ENCODE assay signal across 1 cellular context in the genomic region with DNA sequence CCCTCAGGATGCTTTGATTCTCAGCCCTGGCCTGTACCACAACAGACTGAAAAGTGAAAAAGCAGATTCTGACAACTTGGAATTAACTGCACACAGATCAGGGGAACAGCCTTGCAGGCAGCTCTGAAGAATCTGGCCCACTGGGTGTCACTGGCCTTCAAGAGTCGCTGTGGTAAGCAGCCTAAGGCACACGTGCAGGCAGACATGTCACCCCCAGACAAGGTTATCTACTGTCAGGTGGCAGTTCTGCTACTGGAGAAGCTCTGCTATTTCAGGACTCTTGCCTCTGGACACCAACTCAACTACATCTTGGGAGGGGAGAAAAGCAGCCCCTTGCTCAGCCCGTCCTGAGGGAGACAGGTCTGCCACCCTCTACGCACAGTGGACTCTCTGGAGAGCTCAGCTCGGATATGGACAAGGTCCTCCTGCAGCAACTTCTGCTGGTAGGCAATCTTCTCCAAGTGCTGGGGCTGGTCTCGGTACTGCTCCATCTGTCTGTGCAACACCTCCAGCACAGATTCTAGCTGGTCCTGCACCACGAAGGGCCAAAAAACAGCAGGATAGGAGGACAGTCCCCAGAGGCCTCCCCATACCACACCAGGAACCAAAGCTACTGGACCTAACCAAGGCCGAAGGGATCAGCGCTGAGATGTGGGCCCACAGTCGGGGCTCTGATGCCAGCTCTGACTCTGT.
TF ChIP-seq lines count a peak whose summit lies in the region.

No MANE protein-coding gene starts in this region.

TF ChIP-seq in K562, 482 proteins besides CTCF, POLR2A, EP300 and RAD21 (continued from another document):
- TF ChIP-seq ETV5 (CRISPR knock-in tag; IDR thresholded peaks at IDR 0.05; ENCODE audit: low read depth) = no peak
- no peak for TF ChIP-seq MAFG (tag; conservative IDR thresholded peaks at IDR 0.05)
- no peak for TF ChIP-seq C11orf30 (IDR thresholded peaks at IDR 0.05; ENCODE audit: low read depth)
- TF ChIP-seq, protein P1, sequence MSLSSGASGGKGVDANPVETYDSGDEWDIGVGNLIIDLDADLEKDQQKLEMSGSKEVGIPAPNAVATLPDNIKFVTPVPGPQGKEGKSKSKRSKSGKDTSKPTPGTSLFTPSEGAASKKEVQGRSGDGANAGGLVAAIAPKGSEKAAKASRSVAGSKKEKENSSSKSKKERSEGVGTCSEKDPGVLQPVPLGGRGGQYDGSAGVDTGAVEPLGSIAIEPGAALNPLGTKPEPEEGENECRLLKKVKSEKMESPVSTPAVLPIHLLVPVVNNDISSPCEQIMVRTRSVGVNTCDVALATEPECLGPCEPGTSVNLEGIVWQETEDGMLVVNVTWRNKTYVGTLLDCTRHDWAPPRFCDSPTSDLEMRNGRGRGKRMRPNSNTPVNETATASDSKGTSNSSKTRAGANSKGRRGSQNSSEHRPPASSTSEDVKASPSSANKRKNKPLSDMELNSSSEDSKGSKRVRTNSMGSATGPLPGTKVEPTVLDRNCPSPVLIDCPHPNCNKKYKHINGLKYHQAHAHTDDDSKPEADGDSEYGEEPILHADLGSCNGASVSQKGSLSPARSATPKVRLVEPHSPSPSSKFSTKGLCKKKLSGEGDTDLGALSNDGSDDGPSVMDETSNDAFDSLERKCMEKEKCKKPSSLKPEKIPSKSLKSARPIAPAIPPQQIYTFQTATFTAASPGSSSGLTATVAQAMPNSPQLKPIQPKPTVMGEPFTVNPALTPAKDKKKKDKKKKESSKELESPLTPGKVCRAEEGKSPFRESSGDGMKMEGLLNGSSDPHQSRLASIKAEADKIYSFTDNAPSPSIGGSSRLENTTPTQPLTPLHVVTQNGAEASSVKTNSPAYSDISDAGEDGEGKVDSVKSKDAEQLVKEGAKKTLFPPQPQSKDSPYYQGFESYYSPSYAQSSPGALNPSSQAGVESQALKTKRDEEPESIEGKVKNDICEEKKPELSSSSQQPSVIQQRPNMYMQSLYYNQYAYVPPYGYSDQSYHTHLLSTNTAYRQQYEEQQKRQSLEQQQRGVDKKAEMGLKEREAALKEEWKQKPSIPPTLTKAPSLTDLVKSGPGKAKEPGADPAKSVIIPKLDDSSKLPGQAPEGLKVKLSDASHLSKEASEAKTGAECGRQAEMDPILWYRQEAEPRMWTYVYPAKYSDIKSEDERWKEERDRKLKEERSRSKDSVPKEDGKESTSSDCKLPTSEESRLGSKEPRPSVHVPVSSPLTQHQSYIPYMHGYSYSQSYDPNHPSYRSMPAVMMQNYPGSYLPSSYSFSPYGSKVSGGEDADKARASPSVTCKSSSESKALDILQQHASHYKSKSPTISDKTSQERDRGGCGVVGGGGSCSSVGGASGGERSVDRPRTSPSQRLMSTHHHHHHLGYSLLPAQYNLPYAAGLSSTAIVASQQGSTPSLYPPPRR (CRISPR knock-in tag; IDR thresholded peaks at IDR 0.05; ENCODE audit: borderline replicate concordance) = no peak
- TF ChIP-seq NFXL1 (CRISPR knock-in tag; IDR thresholded peaks at IDR 0.05) = no peak
- TF ChIP-seq ZNF507 (tag; conservative IDR thresholded peaks at IDR 0.05) = no peak
- TF ChIP-seq, protein P2, sequence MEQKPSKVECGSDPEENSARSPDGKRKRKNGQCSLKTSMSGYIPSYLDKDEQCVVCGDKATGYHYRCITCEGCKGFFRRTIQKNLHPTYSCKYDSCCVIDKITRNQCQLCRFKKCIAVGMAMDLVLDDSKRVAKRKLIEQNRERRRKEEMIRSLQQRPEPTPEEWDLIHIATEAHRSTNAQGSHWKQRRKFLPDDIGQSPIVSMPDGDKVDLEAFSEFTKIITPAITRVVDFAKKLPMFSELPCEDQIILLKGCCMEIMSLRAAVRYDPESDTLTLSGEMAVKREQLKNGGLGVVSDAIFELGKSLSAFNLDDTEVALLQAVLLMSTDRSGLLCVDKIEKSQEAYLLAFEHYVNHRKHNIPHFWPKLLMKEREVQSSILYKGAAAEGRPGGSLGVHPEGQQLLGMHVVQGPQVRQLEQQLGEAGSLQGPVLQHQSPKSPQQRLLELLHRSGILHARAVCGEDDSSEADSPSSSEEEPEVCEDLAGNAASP (IDR thresholded peaks at IDR 0.05) = no peak
- TF ChIP-seq SIRT6 (IDR thresholded peaks at IDR 0.05; ENCODE audit: low read depth, low read length) = no peak
- TF ChIP-seq ZNF311 (CRISPR knock-in tag; IDR thresholded peaks at IDR 0.05) = no peak
- TF ChIP-seq, protein P3, sequence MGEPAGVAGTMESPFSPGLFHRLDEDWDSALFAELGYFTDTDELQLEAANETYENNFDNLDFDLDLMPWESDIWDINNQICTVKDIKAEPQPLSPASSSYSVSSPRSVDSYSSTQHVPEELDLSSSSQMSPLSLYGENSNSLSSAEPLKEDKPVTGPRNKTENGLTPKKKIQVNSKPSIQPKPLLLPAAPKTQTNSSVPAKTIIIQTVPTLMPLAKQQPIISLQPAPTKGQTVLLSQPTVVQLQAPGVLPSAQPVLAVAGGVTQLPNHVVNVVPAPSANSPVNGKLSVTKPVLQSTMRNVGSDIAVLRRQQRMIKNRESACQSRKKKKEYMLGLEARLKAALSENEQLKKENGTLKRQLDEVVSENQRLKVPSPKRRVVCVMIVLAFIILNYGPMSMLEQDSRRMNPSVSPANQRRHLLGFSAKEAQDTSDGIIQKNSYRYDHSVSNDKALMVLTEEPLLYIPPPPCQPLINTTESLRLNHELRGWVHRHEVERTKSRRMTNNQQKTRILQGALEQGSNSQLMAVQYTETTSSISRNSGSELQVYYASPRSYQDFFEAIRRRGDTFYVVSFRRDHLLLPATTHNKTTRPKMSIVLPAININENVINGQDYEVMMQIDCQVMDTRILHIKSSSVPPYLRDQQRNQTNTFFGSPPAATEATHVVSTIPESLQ (CRISPR knock-in tag; IDR thresholded peaks at IDR 0.05) = no peak
- no peak for TF ChIP-seq SRF (CRISPR knock-in tag; IDR thresholded peaks at IDR 0.05)
- no peak for TF ChIP-seq ZNF133 (CRISPR knock-in tag; IDR thresholded peaks at IDR 0.05)
- TF ChIP-seq, protein P4, sequence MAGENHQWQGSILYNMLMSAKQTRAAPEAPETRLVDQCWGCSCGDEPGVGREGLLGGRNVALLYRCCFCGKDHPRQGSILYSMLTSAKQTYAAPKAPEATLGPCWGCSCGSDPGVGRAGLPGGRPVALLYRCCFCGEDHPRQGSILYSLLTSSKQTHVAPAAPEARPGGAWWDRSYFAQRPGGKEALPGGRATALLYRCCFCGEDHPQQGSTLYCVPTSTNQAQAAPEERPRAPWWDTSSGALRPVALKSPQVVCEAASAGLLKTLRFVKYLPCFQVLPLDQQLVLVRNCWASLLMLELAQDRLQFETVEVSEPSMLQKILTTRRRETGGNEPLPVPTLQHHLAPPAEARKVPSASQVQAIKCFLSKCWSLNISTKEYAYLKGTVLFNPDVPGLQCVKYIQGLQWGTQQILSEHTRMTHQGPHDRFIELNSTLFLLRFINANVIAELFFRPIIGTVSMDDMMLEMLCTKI (IDR thresholded peaks at IDR 0.05; ENCODE audit: partially characterized antibody) = no peak
- TF ChIP-seq, protein P5, sequence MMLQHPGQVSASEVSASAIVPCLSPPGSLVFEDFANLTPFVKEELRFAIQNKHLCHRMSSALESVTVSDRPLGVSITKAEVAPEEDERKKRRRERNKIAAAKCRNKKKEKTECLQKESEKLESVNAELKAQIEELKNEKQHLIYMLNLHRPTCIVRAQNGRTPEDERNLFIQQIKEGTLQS (IDR thresholded peaks at IDR 0.05) = no peak
- TF ChIP-seq, protein P5 (CRISPR knock-in tag; conservative IDR thresholded peaks at IDR 0.05) = no peak
- no peak for TF ChIP-seq MAFF (IDR thresholded peaks at IDR 0.05; ENCODE audit: low read length)
